12 cellular contexts compared by ENCODE assay signal in genomic region chr16:87305505-87306391, GRCh38. TPM values are rescaled to one million over a fixed set of nuclear protein-coding genes. Genes with fewer than 3 reads are reported as not detected.
DNase-seq lines count a peak whose midpoint lies in the region; ATAC-seq and TF ChIP-seq lines count a peak whose summit lies in the region.
"Had no signal": no experiment of that assay in that cellular context is flagged by ENCODE, and none has a peak within 500 bp of the region (broad histone marks: within the 10 kb centered on the region; RNA-seq: fewer than 3 reads in every experiment).

No MANE protein-coding gene starts in this region.

- H3K4me3 ChIP-seq in BJ (ENCODE audit: low read depth, low read length): peak overlapping the region; percentile 34
- H3K4me3 ChIP-seq in astrocyte of the spinal cord (ENCODE audit: low read depth, low read length): no peak overlapping the region
- H3K4me3 ChIP-seq: left lung had no signal

- ATAC-seq in left lobe of liver (peak; percentile 14), GM19463 (IDR thresholded peaks at IDR 0.05; ENCODE audit: unreplicated experiment) (no peak), HG02610 (IDR thresholded peaks at IDR 0.05; ENCODE audit: unreplicated experiment) (no peak), GM21619 (IDR thresholded peaks at IDR 0.05; ENCODE audit: unreplicated experiment) (no peak)
- ATAC-seq: activated CD4-positive, alpha-beta T cell treated with anti-CD3 and anti-CD28 coated beads for 36 hours; activated naive CD4-positive, alpha-beta T cell treated with anti-CD3 and anti-CD28 coated beads, Interleukin-2, amount 50 U/mL, for 72 hours; left lung had no signal

- TF ChIP-seq CTCF in BJ (IDR thresholded peaks at IDR 0.05; ENCODE audit: insufficient read depth, low read depth, low read length) (peak; percentile 59), astrocyte of the spinal cord (IDR thresholded peaks at IDR 0.05; ENCODE audit: low read depth, low read length) (peak; percentile 16)

- in situ Hi-C loops in astrocyte of the spinal cord (cut with HindIII; ENCODE audit: low sequenced_read_pairs): no loop called here

- POLR2A ChIA-PET in BJ (lab: Charles Lee): no interaction called here

- no peaks in the 10 kb centered on the region for H3K36me3 ChIP-seq in BJ (ENCODE audit: control insufficient read depth, insufficient read depth, low read length)
- H3K36me3 ChIP-seq: left lung had no signal

- CTCF ChIA-PET in BJ (lab: Yijun Ruan, JAX): interaction anchor here (0.9 to 2.5 kb wide), 7 partner anchors 8 to 27 kb away, joined by 3 to 6 read pairs (median 4); no protein-coding TSS in a partner anchor

- H3K27me3 ChIP-seq in BJ (ENCODE audit: control insufficient read depth, insufficient read depth, low read length): no peaks in the 10 kb centered on the region
- H3K27me3 ChIP-seq: left lung had no signal

- peak; percentile 62 for DNase-seq in BJ (ENCODE audit: low read depth)
- DNase-seq in HCEC 1CT: peak; percentile 54
- no peak for DNase-seq in astrocyte of the spinal cord (ENCODE audit: low read depth, low spot score)
- no peak for DNase-seq in left lobe of liver (ENCODE audit: low spot score)
- no peak for DNase-seq in GM19240 (ENCODE audit: insufficient read length, low spot score)
- DNase-seq: activated CD4-positive, alpha-beta T cell treated with anti-CD3 and anti-CD28 coated beads for 36 hours; left lung; NCI-H1048 had no signal

RNA-seq across cellular contexts. Expression of gene C16orf95, which starts 11.4 kb away (rescaled TPM):
- 5.2 and 7.8 TPM in 2 replicates for polyA plus RNA-seq in BJ (2011; rRNA removed)
- 3.6 and 3.9 TPM in 2 replicates for polyA minus RNA-seq in BJ (2011; rRNA and poly(A)+ RNA removed)
- 5.4 TPM for total RNA-seq in left lobe of liver

Comparison
In these comparisons a context has a peak if more than half of its experiments do, and no peak if none do; other contexts are left out.
1. DNase-seq: peak in BJ (single experiment) and HCEC 1CT (single experiment); none in astrocyte of the spinal cord (single experiment), left lobe of liver (single experiment) and GM19240 (single experiment).